ENCODE assay signal across 7 cellular contexts in the genomic region with DNA sequence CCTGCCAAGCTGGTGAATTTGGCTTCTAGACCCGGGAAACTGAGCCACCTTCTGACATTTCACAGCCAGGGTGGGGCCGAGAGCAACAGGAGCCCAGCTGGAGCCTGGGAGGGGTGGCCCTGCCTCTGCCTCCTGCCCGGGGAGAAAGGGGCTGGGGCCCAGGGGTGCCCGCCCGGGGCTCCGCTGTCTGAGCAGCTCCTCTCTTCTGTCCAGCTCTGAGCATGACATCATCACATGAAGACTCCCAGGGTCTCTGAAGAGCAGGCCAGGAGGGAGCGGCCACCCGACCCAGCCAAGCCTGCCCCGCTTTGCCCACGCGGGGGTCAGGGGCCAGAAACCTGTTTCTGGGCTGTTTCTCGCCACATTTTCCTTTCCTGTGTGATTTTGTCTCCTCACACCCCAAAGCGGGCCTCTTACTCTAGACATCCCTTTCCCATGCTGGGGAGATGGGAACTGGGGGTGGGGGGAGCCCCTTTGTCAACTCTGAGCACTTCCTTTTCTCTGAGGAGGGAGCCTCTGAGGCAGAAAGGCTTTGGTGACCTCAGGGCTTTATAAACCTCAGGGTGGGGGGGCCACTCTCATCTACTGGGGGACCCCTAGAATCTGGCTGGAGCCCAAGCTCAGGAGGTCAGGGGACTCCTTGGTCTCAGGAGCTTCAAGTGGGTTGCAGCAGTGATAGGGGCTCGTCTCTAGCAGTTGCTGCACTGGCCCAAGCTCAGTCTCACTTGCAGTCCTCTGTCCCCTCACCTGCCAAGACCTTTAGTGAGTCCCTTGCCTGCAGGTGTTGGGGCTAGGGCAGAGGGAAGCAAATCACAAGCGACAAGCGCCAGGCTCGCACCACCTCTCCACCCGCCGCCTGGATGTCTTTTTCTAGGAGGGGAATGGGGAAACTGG. TPM values are rescaled to one million over a fixed set of nuclear protein-coding genes. Genes with fewer than 3 reads are reported as not detected.
A peak's percentile ranks its signal among the peaks of the same experiment; 100 is the strongest.
DNase-seq lines count a peak whose midpoint lies in the region; ATAC-seq and TF ChIP-seq lines count a peak whose summit lies in the region.

No MANE protein-coding gene starts in this region.

- H3K36me3 Mint-ChIP-seq in activated naive CD8-positive, alpha-beta T cell treated with anti-CD3 and anti-CD28 coated beads, Interleukin-2, amount 50 U/mL, for 24 hours (ENCODE audit: low read depth), result peaks cover 35% of the 10 kb centered on the region

- DNase-seq in GM20000 (ENCODE audit: low spot score) (peak; percentile 80), omental fat pad (ENCODE audit: low spot score) (no peak), NCI-H1048 (lab: John Stamatoyannopoulos, UW) (no peak), hypothalamus (lab: John Stamatoyannopoulos, UW) (no peak)
- DNase-seq in activated naive CD8-positive, alpha-beta T cell treated with anti-CD3 and anti-CD28 coated beads, Interleukin-2, amount 50 U/mL, for 24 hours, result peak; percentile 81
- DNase-seq in central memory CD4-positive, alpha-beta T cell, result no peak

- H3K4me3 Mint-ChIP-seq in activated naive CD8-positive, alpha-beta T cell treated with anti-CD3 and anti-CD28 coated beads, Interleukin-2, amount 50 U/mL, for 24 hours, result peak overlapping the region; percentile 87

- TF ChIP-seq CTCF in GM20000 (IDR thresholded peaks at IDR 0.05; ENCODE audit: extremely low read depth, missing control alignments) (no peak), omental fat pad (IDR thresholded peaks at IDR 0.05) (no peak)

- no peaks in the 10 kb centered on the region for H3K27me3 Mint-ChIP-seq in activated naive CD8-positive, alpha-beta T cell treated with anti-CD3 and anti-CD28 coated beads, Interleukin-2, amount 50 U/mL, for 24 hours

- peak; percentile 20 for ATAC-seq in HG03342 (IDR thresholded peaks at IDR 0.05; ENCODE audit: unreplicated experiment)
- peak; percentile 64 for ATAC-seq in activated naive CD8-positive, alpha-beta T cell treated with anti-CD3 and anti-CD28 coated beads, Interleukin-2, amount 50 U/mL, for 24 hours
- ATAC-seq in omental fat pad (ENCODE audit: low FRiP score), result peak; percentile 12

- peaks cover 86% of the 10 kb centered on the region for H3K4me1 Mint-ChIP-seq in activated naive CD8-positive, alpha-beta T cell treated with anti-CD3 and anti-CD28 coated beads, Interleukin-2, amount 50 U/mL, for 24 hours

- H3K9me3 Mint-ChIP-seq in activated naive CD8-positive, alpha-beta T cell treated with anti-CD3 and anti-CD28 coated beads, Interleukin-2, amount 50 U/mL, for 24 hours, result no peaks in the 10 kb centered on the region

- H3K27ac Mint-ChIP-seq in activated naive CD8-positive, alpha-beta T cell treated with anti-CD3 and anti-CD28 coated beads, Interleukin-2, amount 50 U/mL, for 24 hours, result peak overlapping the region; percentile 98

RNA-seq across cellular contexts. Expression of a gene that starts 7.6 kb away (rescaled TPM):
- 10 to 100 TPM in 2 of 4 donors, 1 to 10 TPM in 2; 7.0 to 25.9 (median 13.7) TPM for total RNA-seq in omental fat pad

RNA-seq across cellular contexts. Expression of a gene that starts 32.5 kb away (rescaled TPM):
- total RNA-seq in omental fat pad, result 10 to 100 TPM in 3 of 4 donors, 1 to 10 TPM in 1; 8.4 to 23.5 (median 17.4) TPM

RNA-seq across cellular contexts. Expression of a gene that starts 35.3 kb away (rescaled TPM):
- total RNA-seq in omental fat pad, result 1 to 10 TPM; 1.2 to 1.8 (median 1.6) TPM

Comparison
In these comparisons a context has a peak if more than half of its experiments do, and no peak if none do; other contexts are left out.
1. DNase-seq: peak in GM20000 (single experiment) and activated naive CD8-positive, alpha-beta T cell treated with anti-CD3 and anti-CD28 coated beads, Interleukin-2, amount 50 U/mL, for 24 hours (single experiment); none in omental fat pad (single experiment), NCI-H1048 (single experiment), central memory CD4-positive, alpha-beta T cell (single experiment) and hypothalamus (0 of 51).
2. ATAC-seq: peak in every context shown above with its lines; median percentile 64 in activated naive CD8-positive, alpha-beta T cell treated with anti-CD3 and anti-CD28 coated beads, Interleukin-2, amount 50 U/mL, for 24 hours; 20 in HG03342; 12 in omental fat pad.